Comparison of ENCODE assay signal across 14 cellular contexts in the genomic region with DNA sequence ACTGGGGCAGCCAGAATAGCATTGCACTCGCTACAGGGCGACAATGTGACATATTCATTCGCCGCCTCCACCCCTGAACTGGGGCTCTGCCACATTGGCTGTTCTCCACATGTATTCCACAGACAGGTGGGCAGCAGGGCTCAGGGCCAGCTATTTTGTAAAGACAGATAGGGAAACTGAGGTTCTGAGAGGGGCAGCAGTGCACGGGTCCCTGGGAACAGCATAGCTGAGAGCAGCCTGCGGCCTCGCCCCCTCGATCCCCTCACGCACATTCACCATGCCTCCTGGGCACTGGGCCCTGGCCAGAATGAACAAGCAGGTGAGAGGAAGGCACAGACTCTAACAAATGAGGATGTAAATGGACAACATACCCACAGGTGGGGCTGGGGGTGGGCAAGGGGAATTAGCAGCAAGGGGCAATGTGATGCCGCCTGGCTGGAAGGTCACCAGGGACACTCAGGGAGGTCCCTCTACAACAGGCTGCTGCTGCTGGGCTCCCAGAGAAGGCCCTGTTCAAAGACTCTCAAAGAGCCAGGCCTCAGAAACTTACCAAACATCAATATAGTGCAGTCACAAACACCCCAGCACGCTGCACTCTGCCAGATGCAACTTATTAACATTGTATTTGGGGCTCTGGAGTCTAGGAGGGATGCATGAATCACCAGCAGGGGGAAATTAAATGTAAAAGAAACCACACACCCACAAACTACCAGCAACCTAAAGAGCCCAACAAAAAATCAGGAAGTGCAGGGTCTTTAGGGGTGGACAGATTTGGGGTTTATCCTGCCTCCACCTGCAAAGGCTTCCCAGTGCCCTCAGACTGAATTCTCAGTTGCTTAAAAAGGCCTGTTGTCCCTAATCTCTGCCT.
DNase-seq lines count a peak whose midpoint lies in the region; ATAC-seq and TF ChIP-seq lines count a peak whose summit lies in the region.
"Had no signal": no experiment of that assay in that cellular context is flagged by ENCODE, and none has a peak within 500 bp of the region (broad histone marks: within the 10 kb centered on the region; RNA-seq: fewer than 3 reads in every experiment).

No MANE protein-coding gene starts in this region.

- CTCF ChIA-PET in IMR-90 (lab: Yijun Ruan, JAX), result no interaction called here

- dilution Hi-C loops in IMR-90 (cut with HindIII; ENCODE audit: low sequenced_read_pairs, unreplicated experiment), result no loop called here

- DNase-seq in CD1c-positive myeloid dendritic cell (ENCODE audit: extremely low spot score) (peak; percentile 40), IMR-90 (peak; percentile 38), mesenchymal stem cell (peak; percentile 34), NCI-H2171 treated with DMSO at 0.1 percent for 48 hours (lab: John Stamatoyannopoulos, UW) (no peak), NCI-H187 (lab: John Stamatoyannopoulos, UW) (no peak)
- peak; percentile 27 to 33 for DNase-seq in activated T-cell treated with anti-CD3 and anti-CD28 coated beads, Interleukin-2, amount 50 U/mL, for 48 hours
- DNase-seq: colonic mucosa; DMS53; HCEC 1CT; NCI-H2107; stimulated activated CD8-positive, alpha-beta memory T cell treated with anti-CD3 and anti-CD28 coated beads, Interleukin-4, amount 100 ng/mL, for 48 hours had no signal

- H2BK120ac ChIP-seq in IMR-90 (ENCODE audit: low read depth, low read length) (no peak overlapping the region), mesenchymal stem cell (ENCODE audit: low read depth, low read length) (peak overlapping the region; percentile 49)

- H3K4me1 ChIP-seq in IMR-90 (ENCODE audit: control insufficient read depth, insufficient read depth, low read length) (peaks cover 17% of the 10 kb centered on the region), mesenchymal stem cell (ENCODE audit: control insufficient read depth, insufficient read depth, low read depth, low read length) (peaks cover 2% of the 10 kb centered on the region)
- H3K4me1 ChIP-seq: colonic mucosa had no signal

- H3K14ac ChIP-seq in IMR-90 (replicated peaks; ENCODE audit: low read depth, low read length) (no peak overlapping the region), mesenchymal stem cell (ENCODE audit: low read length in 2 of 2) (no peak overlapping the region)

- peak overlapping the region; percentile 34 for H2AFZ ChIP-seq in IMR-90 (replicated peaks; ENCODE audit: low read length, poor library complexity)
- H2AFZ ChIP-seq in mesenchymal stem cell (ENCODE audit: low read depth, low read length), result no peak overlapping the region

- no peaks in the 10 kb centered on the region for H3K79me1 ChIP-seq in IMR-90 (ENCODE audit: low read depth in 1 of 2, low read length in 2 of 2)
- H3K79me1 ChIP-seq in mesenchymal stem cell (replicated peaks; ENCODE audit: low read length, poor library complexity, severe bottlenecking), result no peaks in the 10 kb centered on the region

- TF ChIP-seq CTCF in IMR-90 (conservative IDR thresholded peaks at IDR 0.05; ENCODE audit: low read depth, low read length), result no peak

- H2AK5ac ChIP-seq in IMR-90 (ENCODE audit: low read depth, low read length) (no peak overlapping the region), mesenchymal stem cell (ENCODE audit: low read length, severe bottlenecking) (no peak overlapping the region)

- H3K9ac ChIP-seq in IMR-90 (ENCODE audit: low read depth, low read length) (peak overlapping the region; percentile 28; the same call in 1 of the 2 replicates), mesenchymal stem cell (ENCODE audit: low read length) (peak overlapping the region; percentile 66)

- H2BK5ac ChIP-seq in IMR-90 (ENCODE audit: low read depth, low read length, poor library complexity, severe bottlenecking) (no peak overlapping the region), mesenchymal stem cell (ENCODE audit: low read depth, low read length, poor library complexity, severe bottlenecking) (no peak overlapping the region)

- H3K27me3 ChIP-seq in IMR-90 (ENCODE audit: control insufficient read depth, insufficient read depth, low read length) (peaks cover 14% of the 10 kb centered on the region), mesenchymal stem cell (ENCODE audit: control insufficient read depth in 1 of 2, insufficient read depth in 1 of 2, low read length in 2 of 2) (peaks cover 0 to 17% of the 10 kb centered on the region in 2 experiments)
- H3K27me3 ChIP-seq: colonic mucosa, SJSA1 had no signal

- no peaks in the 10 kb centered on the region for H3K36me3 ChIP-seq in IMR-90 (ENCODE audit: control insufficient read depth, insufficient read depth, low read length)
- no peaks in the 10 kb centered on the region for H3K36me3 ChIP-seq in mesenchymal stem cell (ENCODE audit: control insufficient read depth in 1 of 2, insufficient read depth in 2 of 2, low read depth in 1 of 2, low read length in 2 of 2)
- H3K36me3 ChIP-seq: colonic mucosa, SJSA1 had no signal

- no peak for TF ChIP-seq POLR2A in IMR-90 (IDR thresholded peaks at IDR 0.05; ENCODE audit: low read depth, low read length)

- no TSS peak for BruUV-seq in IMR-90 (replicated peaks; lab: Mats Ljungman, UMichigan)

- intact Hi-C loops in IMR-90 (cut with micrococcal nuclease), result loop anchor here (5.0 to 10.0 kb wide), 2 partner anchors 128 to 431 kb away; partner anchors contain the start of gene CCDC66

- no CpG with 5 or more reads among the region's 11 CpGs for WGBS in IMR-90 (ENCODE audit: extremely low coverage in 2 of 2, insufficient read length in 1 of 2), 2 experiments
- 88% methylated on average over 11 of the region's 11 CpGs for WGBS in mesenchymal stem cell

- peaks cover 5% of the 10 kb centered on the region; the same call in 1 of the 2 replicates for H4K20me1 ChIP-seq in IMR-90 (ENCODE audit: insufficient read depth, low read length)

- in situ Hi-C loops in IMR-90 (cut with MboI; ENCODE audit: low sequenced_read_pairs), result loop anchor here (5.0 kb wide), 2 partner anchors 188 to 283 kb away; no protein-coding TSS in a partner anchor

- no peak overlapping the region for H4K5ac ChIP-seq in IMR-90 (ENCODE audit: low read depth, low read length)

- H2AK9ac ChIP-seq in IMR-90 (replicated peaks; ENCODE audit: low read depth, low read length, poor library complexity), result peak overlapping the region; percentile 52

- H2BK12ac ChIP-seq in mesenchymal stem cell (ENCODE audit: low read length in 2 of 2), result peak overlapping the region; percentile 28 to 67

- no peak overlapping the region for H2BK15ac ChIP-seq in IMR-90 (ENCODE audit: low read depth, low read length)
- H2BK15ac ChIP-seq in mesenchymal stem cell (ENCODE audit: low read depth, poor library complexity, severe bottlenecking), result peak overlapping the region; percentile 31

- H3K27ac ChIP-seq in IMR-90 (ENCODE audit: insufficient read depth, low read length) (peak overlapping the region; percentile 27; the same call in 1 of the 2 replicates), mesenchymal stem cell (ENCODE audit: low read length, poor library complexity, severe bottlenecking) (no peak overlapping the region)
- H3K27ac ChIP-seq: colonic mucosa, SJSA1 had no signal

- H4K91ac ChIP-seq in IMR-90 (ENCODE audit: insufficient read depth, low read depth, low read length) (no peak overlapping the region), mesenchymal stem cell (ENCODE audit: low read length) (peak overlapping the region; percentile 67)

- ATAC-seq in IMR-90 (ENCODE audit: low read depth) (peak; percentile 41), HG02840 (IDR thresholded peaks at IDR 0.05; ENCODE audit: low FRiP score, unreplicated experiment) (no peak), GM18517 (IDR thresholded peaks at IDR 0.05; ENCODE audit: unreplicated experiment) (no peak)

- H3K4me3 ChIP-seq in IMR-90 (ENCODE audit: insufficient read depth, low read depth, low read length) (no peak overlapping the region), mesenchymal stem cell (ENCODE audit: insufficient read depth in 1 of 2, low read depth in 1 of 2, low read length in 2 of 2) (peak overlapping the region in 1 of 2 experiments; percentile 36)
- H3K4me3 ChIP-seq: colonic mucosa, SJSA1 had no signal

- H3K56ac ChIP-seq in IMR-90 (ENCODE audit: extremely low read depth, insufficient read depth, low read length), result no peak overlapping the region

- no peak overlapping the region; the same call in 1 of the 2 replicates for H3K18ac ChIP-seq in IMR-90 (ENCODE audit: low read depth, low read length)
- H3K18ac ChIP-seq in mesenchymal stem cell (ENCODE audit: low read depth in 1 of 2, low read length in 2 of 2), result peak overlapping the region; percentile 13 to 26

- H3K4ac ChIP-seq in IMR-90 (ENCODE audit: low read depth, low read length) (no peak overlapping the region), mesenchymal stem cell (ENCODE audit: low read depth in 1 of 2, low read length in 2 of 2) (peak overlapping the region in 1 of 2 experiments; percentile 66)

- no peak overlapping the region; the same call in 1 of the 2 replicates for H3K4me2 ChIP-seq in IMR-90 (ENCODE audit: low read depth, low read length)
- H3K4me2 ChIP-seq in mesenchymal stem cell (ENCODE audit: low read length, poor library complexity, severe bottlenecking), result no peak overlapping the region

- H3K9me1 ChIP-seq in IMR-90 (ENCODE audit: insufficient read depth, low read length), result peaks cover 10% of the 10 kb centered on the region

- H3K9me3 ChIP-seq in IMR-90 (ENCODE audit: control insufficient read depth, insufficient read depth, low read length) (no peaks in the 10 kb centered on the region), mesenchymal stem cell (ENCODE audit: control insufficient read depth, low read length) (no peaks in the 10 kb centered on the region)
- H3K9me3 ChIP-seq: colonic mucosa, SJSA1 had no signal

- POLR2A ChIA-PET in IMR-90 (lab: Charles Lee; ENCODE audit: unreplicated experiment), result no interaction called here

- H2BK20ac ChIP-seq in IMR-90 (ENCODE audit: low read depth, low read length), result no peak overlapping the region

- TF ChIP-seq RAD21 in IMR-90 (IDR thresholded peaks at IDR 0.05; ENCODE audit: low read length), result no peak

- H3K23ac ChIP-seq in IMR-90 (ENCODE audit: low read depth, low read length) (no peak overlapping the region), mesenchymal stem cell (ENCODE audit: low read length in 2 of 2) (no peak overlapping the region)

- no peak overlapping the region for H4K8ac ChIP-seq in IMR-90 (ENCODE audit: low read depth in 2 of 2, low read length in 2 of 2)
- H4K8ac ChIP-seq in mesenchymal stem cell (ENCODE audit: low read length), result peak overlapping the region; percentile 19

TF ChIP-seq in IMR-90, 13 proteins besides CTCF, POLR2A, EP300 and RAD21:
- TF ChIP-seq CHD1 (IDR thresholded peaks at IDR 0.05; ENCODE audit: low read depth, low read length) (no peak), MAFK (IDR thresholded peaks at IDR 0.05; ENCODE audit: low read depth, low read length) (no peak)
- TF ChIP-seq, protein P1, sequence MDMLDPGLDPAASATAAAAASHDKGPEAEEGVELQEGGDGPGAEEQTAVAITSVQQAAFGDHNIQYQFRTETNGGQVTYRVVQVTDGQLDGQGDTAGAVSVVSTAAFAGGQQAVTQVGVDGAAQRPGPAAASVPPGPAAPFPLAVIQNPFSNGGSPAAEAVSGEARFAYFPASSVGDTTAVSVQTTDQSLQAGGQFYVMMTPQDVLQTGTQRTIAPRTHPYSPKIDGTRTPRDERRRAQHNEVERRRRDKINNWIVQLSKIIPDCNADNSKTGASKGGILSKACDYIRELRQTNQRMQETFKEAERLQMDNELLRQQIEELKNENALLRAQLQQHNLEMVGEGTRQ (IDR thresholded peaks at IDR 0.05; ENCODE audit: low read depth, low read length), result no peak

Comparison
In these comparisons a context has a peak if more than half of its experiments do, and no peak if none do; other contexts are left out.
1. DNase-seq: peak in CD1c-positive myeloid dendritic cell (single experiment), IMR-90 (single experiment), activated T-cell treated with anti-CD3 and anti-CD28 coated beads, Interleukin-2, amount 50 U/mL, for 48 hours (2 of 2) and mesenchymal stem cell (single experiment); none in NCI-H2171 treated with DMSO at 0.1 percent for 48 hours (single experiment) and NCI-H187 (0 of 2).